25 cellular contexts compared by ENCODE assay signal in the genomic region with DNA sequence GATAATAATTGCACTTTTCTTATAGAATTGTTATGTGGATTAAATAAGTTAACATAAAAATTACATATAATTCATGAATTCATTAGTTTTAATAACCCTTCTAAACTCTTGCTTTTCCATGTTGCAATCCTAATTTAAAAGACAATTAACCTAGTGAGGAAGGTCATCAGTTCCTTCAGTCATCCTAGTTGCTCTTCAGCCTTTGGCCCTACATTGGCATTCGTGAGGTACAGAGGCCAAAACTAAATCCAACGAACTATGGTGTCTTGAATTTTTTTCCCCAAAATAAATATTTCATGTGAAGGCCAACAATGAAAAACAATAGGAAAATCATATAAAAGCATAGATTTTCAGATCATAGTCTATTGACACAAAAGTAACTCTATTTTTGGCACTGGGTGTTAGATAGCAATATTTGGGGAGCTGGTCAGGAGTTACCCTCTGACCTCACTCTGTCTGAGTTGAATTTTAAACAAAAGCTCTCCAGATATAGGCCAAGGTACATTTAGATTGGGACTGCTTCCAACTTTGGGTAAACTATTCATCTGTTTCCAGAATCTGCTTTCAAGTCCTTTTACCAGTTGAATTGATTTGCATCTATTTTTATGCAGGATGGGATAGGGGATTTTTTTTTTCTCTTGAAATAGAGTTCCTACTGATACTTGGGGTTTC.
DNase-seq lines count a peak whose midpoint lies in the region; ATAC-seq, FAIRE-seq and TF ChIP-seq lines count a peak whose summit lies in the region.
"Had no signal": no experiment of that assay in that cellular context is flagged by ENCODE, and none has a peak within 500 bp of the region (broad histone marks: within the 10 kb centered on the region; RNA-seq: fewer than 3 reads in every experiment).

No MANE protein-coding gene starts in this region.

- H3K27ac Mint-ChIP-seq in Calu3 (ENCODE audit: unreplicated experiment), result no peak overlapping the region
- H3K27ac Mint-ChIP-seq: CD14-positive monocyte; CD4-positive, alpha-beta memory T cell; CD4-positive, CD25-positive, alpha-beta regulatory T cell; CD8-positive, alpha-beta memory T cell had no signal

- H3K9ac ChIP-seq in liver (ENCODE audit: low read depth in 1 of 2, low read length in 2 of 2), result no peak overlapping the region
- H3K9ac ChIP-seq in HepG2 (ENCODE audit: insufficient read depth, low read depth, low read length), result no peak overlapping the region
- H3K9ac ChIP-seq: BLaER1 had no signal

- H3K27me3 ChIP-seq in liver (ENCODE audit: control insufficient read depth in 4 of 4, insufficient read depth in 4 of 4, low read length in 3 of 4) (no peaks in the 10 kb centered on the region), HepG2 (ENCODE audit: control insufficient read depth in 1 of 2, insufficient read depth in 2 of 2, low read length in 2 of 2) (no peaks in the 10 kb centered on the region), right lobe of liver (no peaks in the 10 kb centered on the region)
- H3K27me3 ChIP-seq: BE2C, BLaER1 had no signal

- CTCF ChIA-PET in HepG2 (lab: Yijun Ruan, JAX; ENCODE audit: low intra/inter-chr PET ratio, low total read pairs) (no interaction called here), Calu3 (lab: Charles Lee) (no interaction called here)

- no peaks in the 10 kb centered on the region for H3K36me3 Mint-ChIP-seq in Calu3 (ENCODE audit: insufficient read depth, unreplicated experiment)
- H3K36me3 Mint-ChIP-seq: CD14-positive monocyte; CD4-positive, alpha-beta memory T cell; CD4-positive, CD25-positive, alpha-beta regulatory T cell; CD8-positive, alpha-beta memory T cell had no signal

- H3K4me3 Mint-ChIP-seq in Calu3 (ENCODE audit: low read depth, unreplicated experiment), result no peak overlapping the region
- H3K4me3 Mint-ChIP-seq: CD14-positive monocyte; CD4-positive, alpha-beta memory T cell; CD4-positive, CD25-positive, alpha-beta regulatory T cell; CD8-positive, alpha-beta memory T cell had no signal

- DNase-seq in NCI-H1092 treated with DMSO at 0.1 percent for 48 hours (lab: John Stamatoyannopoulos, UW) (peak; percentile 31), NCI-H1092 (lab: John Stamatoyannopoulos, UW) (no peak), HepG2 (ENCODE audit: low spot score) (no peak), NCI-H69 (lab: John Stamatoyannopoulos, UW) (peak; percentile 33), right lobe of liver (no peak), Calu3 (no peak)
- DNase-seq: 8988T; ACHN; BE2C; C1 segment of cervical spinal cord; CD4-positive, alpha-beta memory T cell; CD4-positive, CD25-positive, alpha-beta regulatory T cell; CD8-positive, alpha-beta memory T cell; COR-L47; DMS79 treated with DMSO at 0.1 percent for 48 hours; GF-D8 had no signal

- H3K4me1 ChIP-seq in liver (ENCODE audit: control insufficient read depth in 4 of 4, insufficient read depth in 4 of 4, low read length in 3 of 4) (peaks cover 0 to 13% (median 6%) of the 10 kb centered on the region in 4 donors), HepG2 (ENCODE audit: insufficient read depth, low read length) (peaks cover 8% of the 10 kb centered on the region), right lobe of liver (peaks cover 0 to 10% (median 2%) of the 10 kb centered on the region in 4 donors)
- H3K4me1 ChIP-seq: BE2C, BLaER1 had no signal

- peak; percentile 56 for TF ChIP-seq RAD21 in liver (IDR thresholded peaks at IDR 0.05)
- no peak for TF ChIP-seq RAD21 in HepG2 (CRISPR knock-in tag; IDR thresholded peaks at IDR 0.05)

- H3K36me3 ChIP-seq in liver (ENCODE audit: control insufficient read depth in 4 of 4, insufficient read depth in 3 of 4, low read depth in 1 of 4, low read length in 3 of 4) (no peaks in the 10 kb centered on the region), HepG2 (replicated peaks in 1 of 2; ENCODE audit: control insufficient read depth in 1 of 2, insufficient read depth in 2 of 2, low read length in 2 of 2) (no peaks in the 10 kb centered on the region), right lobe of liver (no peaks in the 10 kb centered on the region)
- H3K36me3 ChIP-seq: BE2C, BLaER1 had no signal

- H4K20me1 ChIP-seq in HepG2 (ENCODE audit: insufficient read depth, low read length), result no peaks in the 10 kb centered on the region
- H4K20me1 ChIP-seq: BLaER1 had no signal

- 39% methylated on average over 2 of the region's 2 CpGs for WGBS in liver
- 8% methylated on average over 2 of the region's 2 CpGs for WGBS in HepG2 (ENCODE audit: low lambda C conversion rate)
- 31% methylated on average over 2 of the region's 2 CpGs for WGBS in right lobe of liver (ENCODE audit: insufficient coverage, low coverage, low lambda C conversion rate, missing lambda C conversion rate)

- no peaks in the 10 kb centered on the region for H3K79me2 ChIP-seq in HepG2 (ENCODE audit: insufficient read depth, low read length)

- ATAC-seq in HepG2 (no peak), right lobe of liver (peak; percentile 91 to 97 (median 94)), HG03097 (IDR thresholded peaks at IDR 0.05; ENCODE audit: low FRiP score, unreplicated experiment) (no peak)

- no peaks in the 10 kb centered on the region for H3K4me1 Mint-ChIP-seq in Calu3 (ENCODE audit: low read depth, unreplicated experiment)
- H3K4me1 Mint-ChIP-seq: CD14-positive monocyte; CD4-positive, alpha-beta memory T cell; CD4-positive, CD25-positive, alpha-beta regulatory T cell; CD8-positive, alpha-beta memory T cell had no signal

- TF ChIP-seq EP300 in HepG2 (IDR thresholded peaks at IDR 0.05; ENCODE audit: low read depth in 2 of 2, low read length in 2 of 2) (no peak), HepG2 (CRISPR knock-in tag; IDR thresholded peaks at IDR 0.05; ENCODE audit: borderline replicate concordance) (no peak)

- H3K9me3 ChIP-seq in liver (ENCODE audit: control insufficient read depth in 4 of 4, low read length in 3 of 4), result no peaks in the 10 kb centered on the region
- H3K9me3 ChIP-seq in HepG2 (ENCODE audit: low read length), result no peaks in the 10 kb centered on the region
- no peaks in the 10 kb centered on the region for H3K9me3 ChIP-seq in right lobe of liver
- H3K9me3 ChIP-seq: BE2C, BLaER1 had no signal

- no peak for FAIRE-seq in HepG2 (lab: Jason Lieb, UNC)
- FAIRE-seq: A204.1, D721Med, G401.6, GM12891, GM19239 had no signal

- POLR2A ChIA-PET in HepG2 (lab: Yijun Ruan, JAX), result no interaction called here

- no peak overlapping the region for H3K27ac ChIP-seq in liver (ENCODE audit: low read depth in 1 of 2, low read length in 2 of 2)
- no peak overlapping the region for H3K27ac ChIP-seq in HepG2 (ENCODE audit: extremely low read length, insufficient read depth, low read length)
- peak overlapping the region in 2 of 3 donors; percentile 18 to 58 for H3K27ac ChIP-seq in right lobe of liver
- H3K27ac ChIP-seq: BLaER1 had no signal

- BruUV-seq in HepG2 (replicated peaks; lab: Mats Ljungman, UMichigan), result no TSS peak
- no TSS peak for BruUV-seq in Calu3 (replicated peaks; lab: Mats Ljungman, UMichigan)

- TF ChIP-seq POLR2A in HepG2 (IDR thresholded peaks at IDR 0.05; ENCODE audit: insufficient read depth in 1 of 2, low read depth in 2 of 2, low read length in 2 of 2) (no peak), right lobe of liver (IDR thresholded peaks at IDR 0.05) (no peak)

- in situ Hi-C loops in HepG2 (cut with HindIII; ENCODE audit: extremely low pct_ligation_motif_present, low pct_unique_long_range_greater_than_20kb), result no loop called here

- H3K4me3 ChIP-seq in liver (ENCODE audit: low read depth in 1 of 3, low read length in 3 of 3) (no peak overlapping the region), HepG2 (replicated peaks in 1 of 3; ENCODE audit: insufficient read depth in 1 of 3, low read depth in 2 of 3, low read length in 3 of 3) (no peak overlapping the region), right lobe of liver (no peak overlapping the region)
- H3K4me3 ChIP-seq: BLaER1 had no signal

- intact Hi-C loops in HepG2 (cut with micrococcal nuclease; ENCODE audit: unreplicated experiment) (no loop called here), right lobe of liver (cut with DNase I) (no loop called here), Calu3 (cut with micrococcal nuclease; ENCODE audit: unreplicated experiment) (no loop called here)

- H2AFZ ChIP-seq in HepG2 (ENCODE audit: low read length), result no peak overlapping the region

- no peaks in the 10 kb centered on the region for H3K9me3 Mint-ChIP-seq in Calu3 (ENCODE audit: low read depth, unreplicated experiment)
- H3K9me3 Mint-ChIP-seq: CD14-positive monocyte had no signal

- TF ChIP-seq CTCF in liver (IDR thresholded peaks at IDR 0.05; ENCODE audit: low read depth, low read length, missing input control), result no peak
- no peak for TF ChIP-seq CTCF in HepG2 (CRISPR knock-in tag; IDR thresholded peaks at IDR 0.05)
- TF ChIP-seq CTCF in right lobe of liver (IDR thresholded peaks at IDR 0.05), result no peak
- no peak for TF ChIP-seq CTCF in Calu3 (IDR thresholded peaks at IDR 0.05; ENCODE audit: unreplicated experiment)

- H3K27me3 Mint-ChIP-seq in Calu3 (ENCODE audit: unreplicated experiment), result peaks cover 24% of the 10 kb centered on the region

- no peak overlapping the region for H3K4me2 ChIP-seq in HepG2 (ENCODE audit: low read depth, low read length)
- H3K4me2 ChIP-seq: BLaER1 had no signal

TF ChIP-seq in liver, 16 proteins besides CTCF, POLR2A, EP300 and RAD21 (continues in another document):
- TF ChIP-seq JUND (IDR thresholded peaks at IDR 0.05) (peak; percentile 64 to 73), EGR1 (IDR thresholded peaks at IDR 0.05; ENCODE audit: low read depth in 2 of 2) (no peak), FOXA2 (IDR thresholded peaks at IDR 0.05) (peak; percentile 65)

TF ChIP-seq in HepG2, 621 proteins besides CTCF, POLR2A, EP300 and RAD21 (continues in another document):
- no peak for TF ChIP-seq SIX4 (CRISPR knock-in tag; IDR thresholded peaks at IDR 0.05)
- TF ChIP-seq TFAP4 (IDR thresholded peaks at IDR 0.05; ENCODE audit: borderline replicate concordance, low read depth), result no peak
- no peak for TF ChIP-seq ZFP37 (CRISPR knock-in tag; IDR thresholded peaks at IDR 0.05; ENCODE audit: borderline replicate concordance)
- TF ChIP-seq ZNF777 (CRISPR knock-in tag; IDR thresholded peaks at IDR 0.05), result no peak
- TF ChIP-seq KDM3A (CRISPR knock-in tag; IDR thresholded peaks at IDR 0.05; ENCODE audit: low read depth), result no peak
- no peak for TF ChIP-seq HNRNPLL (IDR thresholded peaks at IDR 0.05; ENCODE audit: low read depth, low read length, poor library complexity, severe bottlenecking)
- TF ChIP-seq ZNF451 (CRISPR knock-in tag; IDR thresholded peaks at IDR 0.05), result no peak

Comparison
In these comparisons a context has a peak if more than half of its experiments do, and no peak if none do; other contexts are left out.
1. DNase-seq: peak in NCI-H1092 treated with DMSO at 0.1 percent for 48 hours (single experiment) and NCI-H69 (single experiment); none in NCI-H1092 (single experiment), HepG2 (single experiment), right lobe of liver (0 of 3) and Calu3 (single experiment).
2. H3K27ac ChIP-seq: peak in right lobe of liver (2 of 3); none in liver (0 of 2) and HepG2 (single experiment).
3. ATAC-seq: peak in right lobe of liver (4 of 4); none in HepG2 (single experiment) and HG03097 (single experiment).